ENCODE assay signal across 9 cellular contexts in genomic region chr6:35719407-35719829, GRCh38. TPM values are rescaled to one million over a fixed set of nuclear protein-coding genes. Genes with fewer than 3 reads are reported as not detected.
DNase-seq lines count a peak whose midpoint lies in the region; ATAC-seq and TF ChIP-seq lines count a peak whose summit lies in the region.
"Had no signal": no experiment of that assay in that cellular context is flagged by ENCODE, and none has a peak within 500 bp of the region (broad histone marks: within the 10 kb centered on the region; RNA-seq: fewer than 3 reads in every experiment).

No MANE protein-coding gene starts in this region.

- H3K36me3 ChIP-seq in PC-3 (ENCODE audit: low read depth, low read length) = no peaks in the 10 kb centered on the region

- TF ChIP-seq CTCF in endothelial cell (IDR thresholded peaks at IDR 0.05; ENCODE audit: unreplicated experiment) = no peak
- no peak for TF ChIP-seq CTCF in PC-3 (conservative IDR thresholded peaks at IDR 0.05; ENCODE audit: low read depth, low read length)

- peaks cover 64% of the 10 kb centered on the region for H3K4me1 Mint-ChIP-seq in endothelial cell (ENCODE audit: unreplicated experiment)

- H3K9ac ChIP-seq in PC-3 (ENCODE audit: low read length) = no peak overlapping the region

- no TSS peak for BruUV-seq in PC-3 (replicated peaks; lab: Mats Ljungman, UMichigan)

- H3K79me2 ChIP-seq in PC-3 (ENCODE audit: low read length) = no peaks in the 10 kb centered on the region

- POLR2A ChIA-PET in PC-3 (lab: Charles Lee; ENCODE audit: unreplicated experiment) = no interaction called here

- H3K4me1 ChIP-seq in PC-3 (ENCODE audit: insufficient read depth, low read length) = no peaks in the 10 kb centered on the region

- peak overlapping the region in 20 of 21 experiments; percentile 13 to 89 (median 76) for H3K27ac ChIP-seq in skin epidermis
- H3K27ac ChIP-seq in PC-3 (ENCODE audit: low read length) = no peak overlapping the region

- no peaks in the 10 kb centered on the region for H3K9me3 ChIP-seq in PC-3 (ENCODE audit: low read length)

- no peak for DNase-seq in endothelial cell (ENCODE audit: low spot score)
- no peak for DNase-seq in PC-3
- no peak for DNase-seq in NCI-H146 treated with DMSO at 0.1 percent for 48 hours (lab: John Stamatoyannopoulos, UW; ENCODE audit: unreplicated experiment)
- no peak for DNase-seq in NCI-H774 (lab: John Stamatoyannopoulos, UW)
- no peak for DNase-seq in MV-4-11 (lab: John Stamatoyannopoulos, UW)

- ATAC-seq in HG03432 (IDR thresholded peaks at IDR 0.05; ENCODE audit: unreplicated experiment) (peak; percentile 25), PC-3 (no peak)

- peak overlapping the region; percentile 79 for H3K27ac Mint-ChIP-seq in endothelial cell (ENCODE audit: unreplicated experiment)

- no peaks in the 10 kb centered on the region for H3F3A ChIP-seq in PC-3 (ENCODE audit: low read length, unreplicated experiment)

- H3K4me3 Mint-ChIP-seq in endothelial cell (ENCODE audit: unreplicated experiment) = peak overlapping the region; percentile 79

- H3K9me3 Mint-ChIP-seq in endothelial cell (ENCODE audit: unreplicated experiment) = no peaks in the 10 kb centered on the region

- intact Hi-C loops in PC-3 (cut with micrococcal nuclease) = no loop called here

- H3K27me3 ChIP-seq in PC-3 (ENCODE audit: low read length) = no peaks in the 10 kb centered on the region

- peak; percentile 18 for TF ChIP-seq POLR2A in GM19193 (IDR thresholded peaks at IDR 0.05; ENCODE audit: extremely low read depth, insufficient read depth, insufficient read length)

- no peak overlapping the region for H3K4me3 ChIP-seq in skin epidermis
- H3K4me3 ChIP-seq in PC-3 (ENCODE audit: low read length) = no peak overlapping the region

- CTCF ChIA-PET in PC-3 (lab: Charles Lee) = no interaction called here

- H3K27me3 Mint-ChIP-seq in endothelial cell (ENCODE audit: unreplicated experiment) = peaks cover 8% of the 10 kb centered on the region

- no peak overlapping the region for H3K4me2 ChIP-seq in PC-3 (ENCODE audit: low read length)

- H3K9me2 ChIP-seq in PC-3 (replicated peaks; ENCODE audit: low read length) = no peaks in the 10 kb centered on the region

- H2AFZ ChIP-seq in PC-3 (ENCODE audit: low read length) = no peak overlapping the region

- H4K20me1 ChIP-seq in PC-3 (ENCODE audit: low read length) = no peaks in the 10 kb centered on the region

- H3K36me3 Mint-ChIP-seq in endothelial cell (ENCODE audit: low read depth, unreplicated experiment) = no peaks in the 10 kb centered on the region

RNA-seq across cellular contexts. Expression of gene ARMC12, which starts 17.4 kb away (rescaled TPM):
- total RNA-seq in endothelial cell (ENCODE audit: unreplicated experiment) = 0.69 TPM
- 0.75 TPM in 1 of 2 replicates, not detected in the other for total RNA-seq in PC-3 (2014; rRNA removed)

RNA-seq across cellular contexts. Expression of gene FKBP5, which starts 30.7 kb away (rescaled TPM):
- total RNA-seq in endothelial cell (ENCODE audit: unreplicated experiment) = 7.2 TPM
- 11.9 and 12.4 TPM in 2 replicates for total RNA-seq in PC-3 (2014; rRNA removed)

RNA-seq across cellular contexts. Expression of gene CLPSL2, which starts 57.0 kb away (rescaled TPM):
- total RNA-seq in endothelial cell (ENCODE audit: unreplicated experiment) (not detected), PC-3 (2014; rRNA removed) (not detected in 2 replicates)
- total RNA-seq: NCI-H460 had no signal
